Comparison of ENCODE assay signal across 10 cellular contexts in genomic region chr5:54862036-54862435, GRCh38.
"Had no signal": no experiment of that assay in that cellular context is flagged by ENCODE, and none has a peak within 500 bp of the region (broad histone marks: within the 10 kb centered on the region; RNA-seq: fewer than 3 reads in every experiment).

No MANE protein-coding gene starts in this region.

- H3K36me3 ChIP-seq: esophagus squamous epithelium, transverse colon had no signal

- FAIRE-seq: islet of Langerhans had no signal

- H3K27ac ChIP-seq: body of pancreas, esophagus squamous epithelium, transverse colon had no signal

- H3K4me3 ChIP-seq: body of pancreas, esophagus squamous epithelium, transverse colon had no signal

- H3K9me3 ChIP-seq: transverse colon had no signal

- H3K27me3 ChIP-seq: body of pancreas, transverse colon had no signal

- H3K4me1 ChIP-seq: transverse colon had no signal

- DNase-seq: activated B cell treated with CpG ODN at 0.5 μM for 24 hours; activated CD4-positive, alpha-beta T cell treated with anti-CD3 and anti-CD28 coated beads, Interleukin-2, amount 10 ng/mL, durations not matched to agents 24 days and 14 days; activated naive CD4-positive, alpha-beta T cell treated with Interleukin-2 at 50 U/mL for 16 hours; body of pancreas; cerebellar nuclear complex; dermis blood vessel endothelial cell; esophagus squamous epithelium; head of caudate nucleus; transverse colon had no signal

- ATAC-seq: body of pancreas had no signal
